In genomic region chr2:212773808-212774339, GRCh38 we compare ENCODE assay signal across 26 cellular contexts.
"Had no signal": no experiment of that assay in that cellular context is flagged by ENCODE, and none has a peak within 500 bp of the region (broad histone marks: within the 10 kb centered on the region; RNA-seq: fewer than 3 reads in every experiment).

No MANE protein-coding gene starts in this region.

- H3K36me3 ChIP-seq: colonic mucosa, esophagus muscularis mucosa, gastroesophageal sphincter, heart left ventricle, left lung, pancreas, tibial artery had no signal

- H2AFZ ChIP-seq: hepatocyte had no signal

- H3K4me2 ChIP-seq: hepatocyte, smooth muscle cell had no signal

- DNase-seq: colonic mucosa; effector CD8-positive, alpha-beta T cell; endodermal cell; foreskin keratinocyte; heart left ventricle; left cardiac atrium; left lung; mesenchymal stem cell; mucosa of descending colon; naive B cell; occipital lobe; pancreas; stimulated activated CD4-positive, alpha-beta T cell treated with anti-CD3 and anti-CD28 coated beads, Interleukin-12 subunit alpha, Interleukin-12 subunit beta, amount 100 ng/mL, for 4 hours; stimulated activated CD4-positive, alpha-beta T cell treated with anti-CD3 and anti-CD28 coated beads, Interleukin-2, amount 100 ng/mL, for 24 hours; stimulated activated CD4-positive, alpha-beta T cell treated with anti-CD3 and anti-CD28 coated beads, Interleukin-4, amount 100 ng/mL, for 24 hours; stimulated activated naive CD8-positive, alpha-beta T cell treated with anti-CD3 and anti-CD28 coated beads, Interleukin-15, Interleukin-2, amounts not matched to agents 100 U/mL and 50 U/mL, for 24 hours; substantia nigra; testis; tibial artery had no signal

- H3K4me3 ChIP-seq: colonic mucosa, esophagus muscularis mucosa, gastroesophageal sphincter, heart left ventricle, hepatocyte, left lung, mucosa of descending colon, pancreas, smooth muscle cell, testis, tibial artery had no signal

- H3K79me2 ChIP-seq: hepatocyte had no signal

- ATAC-seq: foreskin keratinocyte; gastroesophageal sphincter; heart left ventricle; left cardiac atrium; left lung; mucosa of descending colon; pancreas; sciatic nerve; stimulated activated memory B cell treated with anti-CD40 and anti-IgM and Interleukin-4, amounts not matched to agents 10 μg/mL and 1 μg/mL and 100 μg/mL, for 72 hours; stimulated activated naive CD8-positive, alpha-beta T cell treated with anti-CD3 and anti-CD28 coated beads, Interleukin-15, Interleukin-2, amounts not matched to agents 100 U/mL and 50 U/mL, for 24 hours had no signal

- H3K27ac ChIP-seq: colonic mucosa, esophagus muscularis mucosa, foreskin keratinocyte, gastroesophageal sphincter, heart left ventricle, hepatocyte, left lung, pancreas, testis, tibial artery had no signal

- H3K9me3 ChIP-seq: colonic mucosa, esophagus muscularis mucosa, gastroesophageal sphincter, heart left ventricle, left lung, mucosa of descending colon, pancreas, testis, tibial artery had no signal

- H3K27me3 ChIP-seq: colonic mucosa, esophagus muscularis mucosa, foreskin keratinocyte, gastroesophageal sphincter, heart left ventricle, hepatocyte, left lung, pancreas, testis, tibial artery had no signal

- H3K4me1 ChIP-seq: colonic mucosa, left lung, pancreas, testis, tibial artery had no signal

- FAIRE-seq: islet of Langerhans, pancreas had no signal
